ENCODE assay signal across 16 cellular contexts in genomic region chr20:50879649-50880550, GRCh38. TPM values are rescaled to one million over a fixed set of nuclear protein-coding genes. Genes with fewer than 3 reads are reported as not detected.
DNase-seq lines count a peak whose midpoint lies in the region; ATAC-seq and TF ChIP-seq lines count a peak whose summit lies in the region.
"Had no signal": no experiment of that assay in that cellular context is flagged by ENCODE, and none has a peak within 500 bp of the region (broad histone marks: within the 10 kb centered on the region; RNA-seq: fewer than 3 reads in every experiment).

No MANE protein-coding gene starts in this region.

- in situ Hi-C loops in Panc1 (cut with HindIII; ENCODE audit: low pct_unique_long_range_greater_than_20kb, low sequenced_read_pairs), result no loop called here

- peak overlapping the region; percentile 75 for H3K27ac Mint-ChIP-seq in chondrocyte (ENCODE audit: unreplicated experiment)
- H3K27ac Mint-ChIP-seq: HFFc6 had no signal

- peaks cover 5% of the 10 kb centered on the region for H3K9me3 Mint-ChIP-seq in chondrocyte (ENCODE audit: low read depth)
- H3K9me3 Mint-ChIP-seq: HFFc6 had no signal

- TF ChIP-seq CTCF in Panc1 (IDR thresholded peaks at IDR 0.05) (no peak), chondrocyte (IDR thresholded peaks at IDR 0.05) (no peak)

- no peaks in the 10 kb centered on the region for H3K27me3 Mint-ChIP-seq in chondrocyte (ENCODE audit: low read depth)
- H3K27me3 Mint-ChIP-seq: CD4-positive, CD25-positive, alpha-beta regulatory T cell had no signal

- no peak overlapping the region for H2BK15ac ChIP-seq in neuronal stem cell (ENCODE audit: low read length)

- no peak overlapping the region for H3K14ac ChIP-seq in neuronal stem cell (ENCODE audit: low read length)

- H3K36me3 Mint-ChIP-seq in chondrocyte (ENCODE audit: low read depth), result peaks cover 10% of the 10 kb centered on the region

- H3K4me1 Mint-ChIP-seq in chondrocyte (ENCODE audit: low read depth), result no peaks in the 10 kb centered on the region

- H3K4me2 ChIP-seq in neuronal stem cell (ENCODE audit: insufficient read depth, low read length, poor library complexity, severe bottlenecking), result no peak overlapping the region

- intact Hi-C loops in Panc1 (cut with micrococcal nuclease; ENCODE audit: unreplicated experiment), result no loop called here

- DNase-seq in Panc1 (ENCODE audit: low read depth, low spot score) (no peak), chondrocyte (ENCODE audit: low spot score) (peak; percentile 79), neuronal stem cell (ENCODE audit: low spot score) (no peak), occipital lobe (lab: John Stamatoyannopoulos, UW) (no peak)
- DNase-seq: CD4-positive, CD25-positive, alpha-beta regulatory T cell; GM23248; HFFc6; MM.1S; NCI-H1105 treated with DMSO at 0.1 percent for 48 hours; NCI-H187; NCI-H2171; NCI-H774; SHP77 had no signal

- no TSS peak for BruUV-seq in Panc1 (replicated peaks; lab: Mats Ljungman, UMichigan)

- H4K91ac ChIP-seq in neuronal stem cell (ENCODE audit: low read depth, low read length, poor library complexity), result no peak overlapping the region

- H3K4me3 Mint-ChIP-seq in chondrocyte (ENCODE audit: unreplicated experiment), result no peak overlapping the region
- H3K4me3 Mint-ChIP-seq: CD4-positive, CD25-positive, alpha-beta regulatory T cell; HFFc6 had no signal

- H2BK120ac ChIP-seq in neuronal stem cell (ENCODE audit: low read depth, low read length), result no peak overlapping the region

- H3K4me1 ChIP-seq in Panc1 (ENCODE audit: control insufficient read depth, insufficient read depth, low read length), result no peaks in the 10 kb centered on the region
- no peaks in the 10 kb centered on the region for H3K4me1 ChIP-seq in neuronal stem cell (ENCODE audit: control insufficient read depth in 2 of 2, insufficient read depth in 1 of 2, low read depth in 1 of 2, low read length in 2 of 2)

- CTCF ChIA-PET in Panc1 (lab: Charles Lee), result no interaction called here

- POLR2A ChIA-PET in Panc1 (lab: Charles Lee), result no interaction called here

- H3K27me3 ChIP-seq in Panc1 (ENCODE audit: control insufficient read depth, insufficient read depth, low read length) (no peaks in the 10 kb centered on the region), neuronal stem cell (ENCODE audit: control insufficient read depth in 3 of 3, insufficient read depth in 3 of 3, low read depth in 1 of 3, low read length in 3 of 3) (no peaks in the 10 kb centered on the region)

- no peak overlapping the region for H2BK5ac ChIP-seq in neuronal stem cell (ENCODE audit: low read length)

- H3K18ac ChIP-seq in neuronal stem cell (ENCODE audit: low read length), result peak overlapping the region; percentile 80

- no peak overlapping the region for H3K4ac ChIP-seq in neuronal stem cell (ENCODE audit: low read length)

- H3K4me3 ChIP-seq in Panc1 (ENCODE audit: low read depth in 2 of 2, low read length in 2 of 2) (no peak overlapping the region), neuronal stem cell (ENCODE audit: low read length in 2 of 2) (no peak overlapping the region)
- H3K4me3 ChIP-seq: GM23248 had no signal

- peak overlapping the region; percentile 30 for H3K9ac ChIP-seq in neuronal stem cell (ENCODE audit: low read depth, low read length, poor library complexity)
- H3K9ac ChIP-seq: GM23248 had no signal

- no peak overlapping the region for H4K8ac ChIP-seq in neuronal stem cell (ENCODE audit: low read depth, low read length)

- WGBS in neuronal stem cell (ENCODE audit: extremely low coverage in 2 of 2, insufficient read length in 2 of 2, insufficient replicate concordance in 1 of 2), 2 donors, result no CpG with 5 or more reads among the region's 20 CpGs

- H3K9me3 ChIP-seq in Panc1 (ENCODE audit: control insufficient read depth, insufficient read depth, low read depth, low read length), result no peaks in the 10 kb centered on the region
- H3K9me3 ChIP-seq in neuronal stem cell (replicated peaks in 1 of 2; ENCODE audit: control insufficient read depth in 2 of 2, insufficient read depth in 1 of 2, low read depth in 1 of 2, low read length in 2 of 2), result peaks cover 0 to 9% of the 10 kb centered on the region in 2 donors

- H3K36me3 ChIP-seq in Panc1 (ENCODE audit: control insufficient read depth, insufficient read depth, low read length), result no peaks in the 10 kb centered on the region
- H3K36me3 ChIP-seq in neuronal stem cell (replicated peaks in 1 of 2; ENCODE audit: control insufficient read depth in 2 of 2, insufficient read depth in 2 of 2, low read length in 2 of 2), result peaks cover 8 to 14% of the 10 kb centered on the region in 2 donors

- ATAC-seq in GM18505 (IDR thresholded peaks at IDR 0.05; ENCODE audit: unreplicated experiment) (no peak), Panc1 (0 out of 2 replicates have a peak, but pooled peaks have one; percentile 20), HG02798 (IDR thresholded peaks at IDR 0.05; ENCODE audit: poor library complexity, unreplicated experiment) (no peak), HG02840 (IDR thresholded peaks at IDR 0.05; ENCODE audit: low FRiP score, unreplicated experiment) (no peak)

- peak; percentile 22 for TF ChIP-seq POLR2A in GM18505 (IDR thresholded peaks at IDR 0.05; ENCODE audit: borderline replicate concordance, extremely low read depth, insufficient read depth, insufficient read length)

- no peak overlapping the region for H2AFZ ChIP-seq in neuronal stem cell (ENCODE audit: low read length)
- H2AFZ ChIP-seq: GM23248 had no signal

- no peak overlapping the region for H2AK5ac ChIP-seq in neuronal stem cell (ENCODE audit: low read depth, low read length)

- peaks cover 4% of the 10 kb centered on the region for H3K79me1 ChIP-seq in neuronal stem cell (ENCODE audit: low read depth, low read length)

- peak overlapping the region; percentile 6 for H2BK12ac ChIP-seq in neuronal stem cell (ENCODE audit: low read length)

- H3K27ac ChIP-seq in Panc1 (ENCODE audit: low read length), result no peak overlapping the region
- no peak overlapping the region for H3K27ac ChIP-seq in neuronal stem cell (replicated peaks; ENCODE audit: low read length)
- H3K27ac ChIP-seq: GM23248 had no signal

- H3K23ac ChIP-seq in neuronal stem cell (ENCODE audit: low read depth, low read length, poor library complexity), result peak overlapping the region; percentile 65

RNA-seq across cellular contexts. Expression of gene ADNP, which starts 51.3 kb away (rescaled TPM):
- total RNA-seq in Panc1 (2021; ENCODE audit: unreplicated experiment) (65.1 TPM), chondrocyte (56.8 to 60.2 TPM (median 58.9 TPM) in 3 replicates), occipital lobe (75.5 TPM)
- 32.5 TPM for polyA plus RNA-seq in Panc1 (2012; ENCODE audit: insufficient read length)
- 96.1 TPM for polyA plus RNA-seq in neuronal stem cell (2013, experiment 1 of 2)
- polyA plus RNA-seq in neuronal stem cell (2013, experiment 2 of 2), result 95.9 TPM
